In the genomic region with DNA sequence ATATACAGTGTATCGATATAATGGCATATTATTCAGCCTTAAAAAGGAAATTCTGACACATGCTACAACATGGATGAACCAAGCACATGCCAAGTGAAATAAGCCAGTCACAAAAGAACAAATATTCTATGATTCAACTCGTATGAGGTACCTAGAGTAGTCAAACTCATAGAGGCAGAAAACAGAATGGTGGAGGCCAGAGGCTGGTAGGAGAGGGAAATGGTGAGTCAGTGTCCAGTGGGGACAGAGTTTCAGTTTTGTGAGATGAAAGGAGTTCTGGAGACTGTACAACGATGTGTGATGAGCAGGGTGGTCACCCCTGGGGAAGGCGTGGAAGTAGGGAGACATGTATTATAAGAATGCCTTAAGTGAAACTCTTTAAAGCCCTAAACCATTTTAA, we compare ENCODE assay signal across 25 cellular contexts. TPM values are rescaled to one million over a fixed set of nuclear protein-coding genes. Genes with fewer than 3 reads are reported as not detected.
DNase-seq lines count a peak whose midpoint lies in the region; ATAC-seq and TF ChIP-seq lines count a peak whose summit lies in the region.
"Had no signal": no experiment of that assay in that cellular context is flagged by ENCODE, and none has a peak within 500 bp of the region (broad histone marks: within the 10 kb centered on the region; RNA-seq: fewer than 3 reads in every experiment).

No MANE protein-coding gene starts in this region.

- no peaks in the 10 kb centered on the region for H3K27me3 ChIP-seq in right lobe of liver
- H3K27me3 ChIP-seq: cardiac muscle cell, SJSA1 had no signal

- CTCF ChIA-PET in activated naive CD4-positive, alpha-beta T cell treated with anti-CD3 and anti-CD28 coated beads for 36 hours (lab: Charles Lee): interaction anchor here (0.6 kb wide), 1 partner anchor 33 kb away, joined by 4 read pairs; no protein-coding TSS in a partner anchor

- TF ChIP-seq POLR2A in right lobe of liver (IDR thresholded peaks at IDR 0.05): no peak

- intact Hi-C loops in activated naive CD4-positive, alpha-beta T cell treated with anti-CD3 and anti-CD28 coated beads for 36 hours (cut with micrococcal nuclease): no loop called here
- intact Hi-C loops in right lobe of liver (cut with DNase I): no loop called here

- ATAC-seq in activated naive CD4-positive, alpha-beta T cell treated with anti-CD3 and anti-CD28 coated beads, Interleukin-2, amount 50 U/mL, for 72 hours: peak; percentile 61 to 85
- peak; percentile 55 for ATAC-seq in stimulated activated naive CD8-positive, alpha-beta T cell treated with anti-CD3 and anti-CD28 coated beads, Interleukin-15, Interleukin-2, amounts not matched to agents 100 U/mL and 50 U/mL, for 24 hours
- ATAC-seq in right lobe of liver: no peak
- ATAC-seq: foreskin keratinocyte, mucosa of descending colon, WTC11 had no signal

- H3K27me3 Mint-ChIP-seq in activated naive CD4-positive, alpha-beta T cell treated with anti-CD3 and anti-CD28 coated beads for 36 hours (ENCODE audit: low read depth): no peaks in the 10 kb centered on the region
- H3K27me3 Mint-ChIP-seq: type B pancreatic cell had no signal

- WGBS in right lobe of liver (ENCODE audit: insufficient coverage, low coverage, low lambda C conversion rate, missing lambda C conversion rate): 93% methylated on average over 4 of the region's 4 CpGs

- no peaks in the 10 kb centered on the region for H3K36me3 ChIP-seq in right lobe of liver
- H3K36me3 ChIP-seq: cardiac muscle cell, neutrophil, SJSA1 had no signal

- peaks cover 38% of the 10 kb centered on the region for H3K36me3 Mint-ChIP-seq in activated naive CD4-positive, alpha-beta T cell treated with anti-CD3 and anti-CD28 coated beads for 36 hours (ENCODE audit: low read depth)
- peaks cover 18 to 53% of the 10 kb centered on the region in 2 donors for H3K36me3 Mint-ChIP-seq in activated naive CD4-positive, alpha-beta T cell treated with anti-CD3 and anti-CD28 coated beads, Interleukin-2, amount 50 U/mL, for 72 hours
- H3K36me3 Mint-ChIP-seq: WTC11 had no signal

- no peak overlapping the region for H3K4me3 ChIP-seq in right lobe of liver
- H3K4me3 ChIP-seq: cardiac muscle cell, mucosa of descending colon, SJSA1 had no signal

- no peak for TF ChIP-seq CTCF in right lobe of liver (IDR thresholded peaks at IDR 0.05)

- H3K9me3 ChIP-seq in right lobe of liver: no peaks in the 10 kb centered on the region
- H3K9me3 ChIP-seq: mucosa of descending colon, neutrophil, SJSA1 had no signal

- peak overlapping the region; percentile 91 for H3K27ac Mint-ChIP-seq in activated naive CD4-positive, alpha-beta T cell treated with anti-CD3 and anti-CD28 coated beads for 36 hours
- H3K27ac Mint-ChIP-seq in activated naive CD4-positive, alpha-beta T cell treated with anti-CD3 and anti-CD28 coated beads, Interleukin-2, amount 50 U/mL, for 72 hours: peak overlapping the region; percentile 51 to 91
- H3K27ac Mint-ChIP-seq: type B pancreatic cell, WTC11 had no signal

- H3K4me1 Mint-ChIP-seq in activated naive CD4-positive, alpha-beta T cell treated with anti-CD3 and anti-CD28 coated beads for 36 hours (ENCODE audit: low read depth): peaks cover 67% of the 10 kb centered on the region
- H3K4me1 Mint-ChIP-seq: WTC11 had no signal

- H3K9me3 Mint-ChIP-seq in activated naive CD4-positive, alpha-beta T cell treated with anti-CD3 and anti-CD28 coated beads for 36 hours: no peaks in the 10 kb centered on the region
- no peaks in the 10 kb centered on the region for H3K9me3 Mint-ChIP-seq in activated naive CD4-positive, alpha-beta T cell treated with anti-CD3 and anti-CD28 coated beads, Interleukin-2, amount 50 U/mL, for 72 hours
- H3K9me3 Mint-ChIP-seq: type B pancreatic cell, WTC11 had no signal

- DNase-seq in activated naive CD4-positive, alpha-beta T cell treated with anti-CD3 and anti-CD28 coated beads for 36 hours: peak; percentile 65
- no peak for DNase-seq in activated naive CD4-positive, alpha-beta T cell (lab: John Stamatoyannopoulos, UW)
- DNase-seq in RPMI7951 (ENCODE audit: low read depth) (peak; percentile 4), NCI-H82 treated with DMSO at 0.1 percent for 48 hours (lab: John Stamatoyannopoulos, UW; ENCODE audit: unreplicated experiment) (no peak), middle frontal gyrus (ENCODE audit: extremely low spot score, low spot score) (no peak), right lobe of liver (no peak)
- no peak for DNase-seq in activated naive CD4-positive, alpha-beta T cell treated with anti-CD3 and anti-CD28 coated beads, Interleukin-2, amount 50 U/mL, for 72 hours (ENCODE audit: low spot score in 2 of 2)
- DNase-seq in stimulated activated naive CD8-positive, alpha-beta T cell treated with anti-CD3 and anti-CD28 coated beads, Interleukin-15, Interleukin-2, amounts not matched to agents 100 U/mL and 50 U/mL, for 24 hours: no peak
- DNase-seq: DND-41; foreskin keratinocyte; hippocampal formation; mucosa of descending colon; MV-4-11; NCI-H187 treated with DMSO at 0.1 percent for 48 hours; NCI-H345; NCI-H82; small intestine; stimulated activated CD4-positive, alpha-beta T cell treated with anti-CD3 and anti-CD28 coated beads, Interleukin-4, amount 100 ng/mL, for 1 hour had no signal

- H3K4me3 Mint-ChIP-seq in activated naive CD4-positive, alpha-beta T cell treated with anti-CD3 and anti-CD28 coated beads for 36 hours: no peak overlapping the region
- H3K4me3 Mint-ChIP-seq: type B pancreatic cell, WTC11 had no signal

- H3K27ac ChIP-seq in right lobe of liver: no peak overlapping the region
- H3K27ac ChIP-seq: cardiac muscle cell, foreskin keratinocyte, KMS-11, neutrophil, SJSA1 had no signal

- peaks cover 0 to 23% (median 10%) of the 10 kb centered on the region in 4 donors for H3K4me1 ChIP-seq in right lobe of liver

RNA-seq across cellular contexts. Expression of a gene that starts 39.9 kb away (rescaled TPM):
- total RNA-seq in activated naive CD4-positive, alpha-beta T cell treated with anti-CD3 and anti-CD28 coated beads for 36 hours: 10 to 100 TPM; 38.1 to 45.3 TPM
- total RNA-seq in RPMI7951 (2014; rRNA removed; shearing (Covaris generic)): 3.5 and 5.8 TPM in 2 replicates
- 10 to 100 TPM; 22.0 to 35.1 TPM for total RNA-seq in activated naive CD4-positive, alpha-beta T cell treated with anti-CD3 and anti-CD28 coated beads, Interleukin-2, amount 50 U/mL, for 72 hours
- 10 to 100 TPM in 2 of 6 experiments, 1 to 10 TPM in 2, under 1 TPM in 2; 0.39 to 14.5 (median 6.0) TPM for total RNA-seq in right lobe of liver
- total RNA-seq: foreskin keratinocyte had no signal

RNA-seq across cellular contexts. Expression of a gene that starts 59.3 kb away (rescaled TPM):
- total RNA-seq in activated naive CD4-positive, alpha-beta T cell treated with anti-CD3 and anti-CD28 coated beads for 36 hours: under 1 TPM; 0.60 to 0.84 TPM
- total RNA-seq in RPMI7951 (2014; rRNA removed; shearing (Covaris generic)): not detected in 2 replicates
- under 1 TPM; 0.46 to 0.56 TPM for total RNA-seq in activated naive CD4-positive, alpha-beta T cell treated with anti-CD3 and anti-CD28 coated beads, Interleukin-2, amount 50 U/mL, for 72 hours
- total RNA-seq in right lobe of liver: under 1 TPM in 3 of 6 experiments, not detected in 3; 0.06 to 0.12 (median 0.11) TPM
- total RNA-seq: dermis microvascular lymphatic vessel endothelial cell, SJSA1 had no signal

Comparison
In these comparisons a context has a peak if more than half of its experiments do, and no peak if none do; other contexts are left out.
1. DNase-seq: peak in activated naive CD4-positive, alpha-beta T cell treated with anti-CD3 and anti-CD28 coated beads for 36 hours (single experiment) and RPMI7951 (single experiment); none in activated naive CD4-positive, alpha-beta T cell (0 of 4), activated naive CD4-positive, alpha-beta T cell treated with anti-CD3 and anti-CD28 coated beads, Interleukin-2, amount 50 U/mL, for 72 hours (0 of 2), stimulated activated naive CD8-positive, alpha-beta T cell treated with anti-CD3 and anti-CD28 coated beads, Interleukin-15, Interleukin-2, amounts not matched to agents 100 U/mL and 50 U/mL, for 24 hours (single experiment), NCI-H82 treated with DMSO at 0.1 percent for 48 hours (single experiment), middle frontal gyrus (single experiment) and right lobe of liver (0 of 3).
2. ATAC-seq: peak in activated naive CD4-positive, alpha-beta T cell treated with anti-CD3 and anti-CD28 coated beads, Interleukin-2, amount 50 U/mL, for 72 hours (2 of 2) and stimulated activated naive CD8-positive, alpha-beta T cell treated with anti-CD3 and anti-CD28 coated beads, Interleukin-15, Interleukin-2, amounts not matched to agents 100 U/mL and 50 U/mL, for 24 hours (single experiment); none in right lobe of liver (0 of 4).